Comparison of ENCODE assay signal across 22 cellular contexts in genomic region chr11:60504219-60504618, GRCh38. TPM values are rescaled to one million over a fixed set of nuclear protein-coding genes. Genes with fewer than 3 reads are reported as not detected.
DNase-seq lines count a peak whose midpoint lies in the region; ATAC-seq and FAIRE-seq lines count a peak whose summit lies in the region.
"Had no signal": no experiment of that assay in that cellular context is flagged by ENCODE, and none has a peak within 500 bp of the region (broad histone marks: within the 10 kb centered on the region; RNA-seq: fewer than 3 reads in every experiment).

No MANE protein-coding gene starts in this region.

- peaks cover 0 to 9% (median 3%) of the 10 kb centered on the region in 8 donors for H3K9me3 Mint-ChIP-seq in CD4-positive, alpha-beta memory T cell

- H3K9me3 ChIP-seq in CD4-positive, alpha-beta memory T cell (ENCODE audit: control insufficient read depth in 1 of 2, low read length in 2 of 2), result no peaks in the 10 kb centered on the region
- H3K9me3 ChIP-seq: ascending aorta, right lobe of liver, suprapubic skin had no signal

- intact Hi-C loops in CD4-positive, alpha-beta memory T cell (cut with micrococcal nuclease), result no loop called here

- H3K27me3 ChIP-seq in CD4-positive, alpha-beta memory T cell (ENCODE audit: insufficient read depth, low read length), result no peaks in the 10 kb centered on the region
- H3K27me3 ChIP-seq: ascending aorta, right lobe of liver, suprapubic skin had no signal

- peak overlapping the region in 3 of 8 donors; percentile 24 to 57 (median 36) for H3K4me3 Mint-ChIP-seq in CD4-positive, alpha-beta memory T cell

- peak; percentile 36 for ATAC-seq in GM18870 (IDR thresholded peaks at IDR 0.05; ENCODE audit: unreplicated experiment)
- ATAC-seq: right lobe of liver, Right ventricle myocardium inferior had no signal

- H3K27ac ChIP-seq in CD4-positive, alpha-beta memory T cell (ENCODE audit: low read depth, low read length), result no peak overlapping the region
- H3K27ac ChIP-seq: ascending aorta, right lobe of liver, suprapubic skin had no signal

- H3K4me3 ChIP-seq in CD4-positive, alpha-beta memory T cell (ENCODE audit: low read length in 2 of 2), result no peak overlapping the region
- H3K4me3 ChIP-seq: ascending aorta, right lobe of liver, suprapubic skin had no signal

- H3K4me1 ChIP-seq in CD4-positive, alpha-beta memory T cell (ENCODE audit: insufficient read depth, low read length), result peaks cover 10% of the 10 kb centered on the region
- H3K4me1 ChIP-seq: ascending aorta, right lobe of liver, suprapubic skin had no signal

- H3K4me1 Mint-ChIP-seq in CD4-positive, alpha-beta memory T cell, result peaks cover 7 to 16% (median 12%) of the 10 kb centered on the region in 4 donors

- H3K27ac Mint-ChIP-seq in CD4-positive, alpha-beta memory T cell, result no peak overlapping the region

- POLR2A ChIA-PET in CD4-positive, alpha-beta memory T cell (lab: Charles Lee; ENCODE audit: partially characterized antibody), result no interaction called here

- no peak for FAIRE-seq in GM19239 (lab: Jason Lieb, UNC)
- FAIRE-seq: GM18507, H54 had no signal

- CTCF ChIA-PET in CD4-positive, alpha-beta memory T cell (lab: Charles Lee; ENCODE audit: partially characterized antibody), result no interaction called here

- DNase-seq in CD4-positive, alpha-beta memory T cell, result peak in 4 of 5 donors; percentile 2 to 4 (median 3)
- DNase-seq in MV-4-11 (lab: John Stamatoyannopoulos, UW), result peak; percentile 73
- peak; percentile 85 for DNase-seq in foreskin melanocyte
- DNase-seq in T1000 (lab: John Stamatoyannopoulos, UW), result no peak
- no peak for DNase-seq in GM19239 (ENCODE audit: insufficient read length, low spot score)
- no peak for DNase-seq in HCEC 1CT
- DNase-seq: activated CD4-positive, alpha-beta T cell treated with anti-CD3 and anti-CD28 coated beads for 4 hours; Calu3; NCI-H1436 treated with DMSO at 0.1 percent for 48 hours; NCI-H226; occipital lobe; right lobe of liver; stimulated activated CD4-positive, alpha-beta T cell treated with anti-CD3 and anti-CD28 coated beads, Interleukin-2, amount 100 ng/mL, for 24 hours had no signal

- H3K36me3 Mint-ChIP-seq in CD4-positive, alpha-beta memory T cell, result peaks cover 0 to under 1% of the 10 kb centered on the region in 2 donors

- peaks cover 0 to 8% of the 10 kb centered on the region in 2 donors for H3K27me3 Mint-ChIP-seq in CD4-positive, alpha-beta memory T cell

- H3K36me3 ChIP-seq in CD4-positive, alpha-beta memory T cell (ENCODE audit: insufficient read depth, low read length), result no peaks in the 10 kb centered on the region
- H3K36me3 ChIP-seq: ascending aorta, right lobe of liver, suprapubic skin had no signal

RNA-seq across cellular contexts. Expression of gene MS4A13, which starts 11.0 kb away (rescaled TPM):
- not detected for total RNA-seq in CD4-positive, alpha-beta memory T cell
- polyA plus RNA-seq in CD4-positive, alpha-beta memory T cell, result not detected
- total RNA-seq: ascending aorta; Calu3; cerebellum; mononuclear cell; occipital lobe; right lobe of liver; Right ventricle myocardium inferior; suprapubic skin; T-helper 2 cell treated with Interferon-gamma antibody and Interleukin-4, amounts not matched to agents 100 ng/mL and 5 ng/mL, for 36 hours had no signal

RNA-seq across cellular contexts. Expression of gene MS4A12, which starts 11.6 kb away (rescaled TPM):
- total RNA-seq in CD4-positive, alpha-beta memory T cell, result not detected
- not detected for polyA plus RNA-seq in CD4-positive, alpha-beta memory T cell
- total RNA-seq: ascending aorta; Calu3; cerebellum; mononuclear cell; occipital lobe; right lobe of liver; Right ventricle myocardium inferior; suprapubic skin; T-helper 2 cell treated with Interferon-gamma antibody and Interleukin-4, amounts not matched to agents 100 ng/mL and 5 ng/mL, for 36 hours had no signal

RNA-seq across cellular contexts. Expression of gene MS4A1, which starts 48.6 kb away (rescaled TPM):
- total RNA-seq in CD4-positive, alpha-beta memory T cell, result 1 to 10 TPM; 4.7 to 5.7 TPM
- polyA plus RNA-seq in CD4-positive, alpha-beta memory T cell, result 10 to 100 TPM in 1 of 2 donors, 1 to 10 TPM in 1; 1.0 to 10.2 TPM
- total RNA-seq: ascending aorta, Calu3, cerebellum, occipital lobe, Right ventricle myocardium inferior had no signal

Comparison
In these comparisons a context has a peak if more than half of its experiments do, and no peak if none do; other contexts are left out.
1. DNase-seq: peak in CD4-positive, alpha-beta memory T cell (4 of 5), MV-4-11 (single experiment) and foreskin melanocyte (single experiment); none in T1000 (single experiment), GM19239 (single experiment) and HCEC 1CT (single experiment).